31 cellular contexts compared by ENCODE assay signal in the genomic region with DNA sequence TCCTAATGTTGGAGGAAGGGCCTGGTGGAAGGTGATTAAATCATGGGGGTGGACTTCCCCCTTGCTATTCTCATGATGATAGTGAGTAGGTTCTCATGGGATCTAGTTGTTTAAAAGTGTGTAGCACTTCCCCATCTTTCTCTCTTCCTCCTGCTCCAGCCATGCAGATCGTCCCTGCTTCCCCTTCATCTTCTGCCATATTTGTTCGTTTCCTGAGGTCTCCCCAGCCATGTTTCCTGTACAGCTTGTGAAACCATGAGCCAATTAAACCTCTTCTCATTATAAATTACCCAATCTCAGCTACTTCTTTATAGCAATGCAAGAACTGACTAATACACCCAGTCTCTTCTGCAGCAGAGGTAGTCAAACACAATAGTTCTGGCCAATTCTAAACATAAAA.
"Had no signal": no experiment of that assay in that cellular context is flagged by ENCODE, and none has a peak within 500 bp of the region (broad histone marks: within the 10 kb centered on the region; RNA-seq: fewer than 3 reads in every experiment).

No MANE protein-coding gene starts in this region.

- H3K9me3 ChIP-seq: pancreas, prostate gland, upper lobe of left lung, vagina had no signal

- H3K9me3 Mint-ChIP-seq: immature natural killer cell had no signal

- H3K27ac ChIP-seq: breast epithelium, heart left ventricle, pancreas, prostate gland, skin epidermis, upper lobe of left lung, vagina had no signal

- H3K4me3 Mint-ChIP-seq: immature natural killer cell; naive thymus-derived CD8-positive, alpha-beta T cell; neural crest cell; stimulated activated naive CD8-positive, alpha-beta T cell treated with anti-CD3 and anti-CD28 coated beads, Interleukin-15, Interleukin-2, amounts not matched to agents 100 ng/mL and 50 ng/mL, for 24 hours; T-helper 17 cell had no signal

- H3K4me1 ChIP-seq: breast epithelium, prostate gland had no signal

- ATAC-seq: esophagus mucosa; heart left ventricle; left colon; naive thymus-derived CD8-positive, alpha-beta T cell; pancreas; sciatic nerve; T-helper 17 cell had no signal

- H3K36me3 Mint-ChIP-seq: immature natural killer cell had no signal

- H3K27me3 ChIP-seq: breast epithelium, heart left ventricle, pancreas, upper lobe of left lung, vagina had no signal

- H3K27me3 Mint-ChIP-seq: naive thymus-derived CD8-positive, alpha-beta T cell; stimulated activated naive CD8-positive, alpha-beta T cell treated with anti-CD3 and anti-CD28 coated beads, Interleukin-15, Interleukin-2, amounts not matched to agents 100 ng/mL and 50 ng/mL, for 24 hours; T-helper 17 cell had no signal

- FAIRE-seq: kidney, pancreas had no signal

- H3K4me3 ChIP-seq: breast epithelium, heart left ventricle, pancreas, prostate gland, skin epidermis, upper lobe of left lung, vagina had no signal

- H3K36me3 ChIP-seq: breast epithelium, heart left ventricle, pancreas, prostate gland, upper lobe of left lung, vagina had no signal

- H3K27ac Mint-ChIP-seq: immature natural killer cell; naive thymus-derived CD8-positive, alpha-beta T cell; stimulated activated naive CD8-positive, alpha-beta T cell treated with anti-CD3 and anti-CD28 coated beads, Interleukin-15, Interleukin-2, amounts not matched to agents 100 ng/mL and 50 ng/mL, for 24 hours; T-helper 17 cell had no signal

- DNase-seq: activated CD4-positive, alpha-beta T cell treated with anti-CD3 and anti-CD28 coated beads for 4 hours; activated CD4-positive, alpha-beta T cell treated with anti-CD3 and anti-CD28 coated beads, Interleukin-2, amount 50 U/mL, for 4 hours; activated CD8-positive, alpha-beta memory T cell treated with anti-CD3 and anti-CD28 coated beads for 24 hours; activated gamma-delta T cell; activated naive CD4-positive, alpha-beta T cell treated with anti-CD3 and anti-CD28 coated beads, Interleukin-2, amount 50 U/mL, for 16 hours; amygdala; central memory CD4-positive, alpha-beta T cell; foreskin fibroblast; heart left ventricle; hypothalamus; immature natural killer cell; kidney; left colon; midbrain; naive thymus-derived CD8-positive, alpha-beta T cell; nucleus accumbens; pancreas; retina; stimulated activated CD4-positive, alpha-beta T cell treated with anti-CD3 and anti-CD28 coated beads, Interleukin-12 subunit alpha, Interleukin-12 subunit beta, amount 100 ng/mL, for 4 hours; stimulated activated CD4-positive, alpha-beta T cell treated with anti-CD3 and anti-CD28 coated beads, Interleukin-4, amount 100 ng/mL, for 1 hour; substantia nigra; T-helper 17 cell; upper lobe of left lung had no signal
